ENCODE assay signal across 9 cellular contexts in the genomic region with DNA sequence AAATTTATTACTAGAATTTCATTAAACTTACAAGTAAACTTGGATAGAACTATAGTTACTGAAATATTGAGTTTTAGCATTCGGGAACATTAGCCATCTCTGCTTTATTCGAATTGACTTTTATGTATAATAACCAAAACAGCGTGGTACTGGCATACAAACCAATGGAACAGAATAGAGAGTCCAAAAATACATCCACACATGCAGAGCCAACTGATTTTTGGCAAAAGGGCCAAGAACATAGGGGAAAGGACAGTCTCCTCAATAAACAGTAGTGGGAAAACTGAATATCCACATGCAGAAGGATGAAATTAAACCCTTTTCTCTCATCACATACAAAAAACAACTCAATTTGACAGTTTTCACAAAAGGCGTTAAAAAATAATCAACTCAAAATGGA.
"Had no signal": no experiment of that assay in that cellular context is flagged by ENCODE, and none has a peak within 500 bp of the region (broad histone marks: within the 10 kb centered on the region; RNA-seq: fewer than 3 reads in every experiment).

No MANE protein-coding gene starts in this region.

- H3K27me3 Mint-ChIP-seq: IgD-negative memory B cell had no signal

- H3K27ac ChIP-seq: GM23248, HL-60 had no signal

- H3K36me3 ChIP-seq: HAP-1 had no signal

- H3K9ac ChIP-seq: GM23248 had no signal

- DNase-seq: GM23248, GOT3, H7, HFFc6 had no signal

- H3K9me3 ChIP-seq: HAP-1 had no signal

- H3K4me1 ChIP-seq: HAP-1 had no signal

- ATAC-seq: HCT116, HepG2 had no signal

- H3K27ac Mint-ChIP-seq: HFFc6 had no signal

- H3K9me3 Mint-ChIP-seq: HFFc6, IgD-negative memory B cell had no signal

- H3K4me3 ChIP-seq: GM23248, HAP-1 had no signal

- H3K4me3 Mint-ChIP-seq: HFFc6, IgD-negative memory B cell had no signal
